In the genomic region with DNA sequence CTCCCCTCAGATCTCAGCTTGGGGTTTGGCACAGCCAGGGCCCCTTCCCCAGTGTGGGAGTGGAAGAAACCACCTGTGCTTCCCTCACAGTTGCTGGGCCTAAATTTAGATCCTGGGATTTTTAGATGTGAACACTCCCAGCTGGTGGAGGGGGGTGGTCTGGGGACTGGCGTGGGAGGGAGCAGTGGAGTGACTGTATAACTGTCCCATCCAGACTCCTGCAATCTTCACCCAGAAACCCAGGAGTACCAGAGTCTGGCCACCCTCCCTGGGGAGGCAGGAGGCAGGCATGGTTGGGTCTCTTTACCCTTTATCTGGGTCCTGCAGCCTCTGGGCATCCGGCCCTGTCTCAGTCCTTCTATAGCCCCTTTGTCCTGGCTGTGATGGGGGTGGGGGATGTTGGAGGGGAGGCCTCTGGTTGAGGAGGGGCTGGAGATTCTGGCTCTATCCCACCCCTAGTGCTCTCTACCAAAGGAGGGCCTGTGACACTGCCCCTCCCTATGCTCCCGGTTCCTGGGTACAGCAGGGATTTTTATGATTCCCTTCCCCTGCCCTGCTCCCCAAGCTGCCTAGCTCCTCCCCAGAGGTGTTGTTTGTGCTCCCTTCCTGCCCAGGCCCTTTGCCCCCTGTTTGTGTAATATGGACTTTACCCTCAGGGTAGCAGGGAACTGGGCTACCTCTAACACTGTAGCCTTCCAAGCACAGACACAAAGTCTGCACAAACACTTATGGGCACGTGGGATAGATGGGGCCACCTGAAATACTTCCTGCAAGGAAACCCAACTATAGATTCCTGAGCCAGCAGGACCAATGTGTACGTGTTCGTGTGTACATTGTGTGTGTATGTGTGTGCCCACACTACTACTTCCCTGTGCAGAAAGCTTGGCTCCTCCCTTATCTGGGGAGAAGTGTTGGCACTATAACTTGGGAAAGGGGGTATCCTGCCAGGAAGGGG, we compare ENCODE assay signal across 8 cellular contexts. TPM values are rescaled to one million over a fixed set of nuclear protein-coding genes. Genes with fewer than 3 reads are reported as not detected.
DNase-seq lines count a peak whose midpoint lies in the region; ATAC-seq lines count a peak whose summit lies in the region.
"Had no signal": no experiment of that assay in that cellular context is flagged by ENCODE, and none has a peak within 500 bp of the region (broad histone marks: within the 10 kb centered on the region; RNA-seq: fewer than 3 reads in every experiment).

No MANE protein-coding gene starts in this region.

- peaks cover 0 to 10% (median 1%) of the 10 kb centered on the region in 3 donors for H3K4me1 Mint-ChIP-seq in IgD-negative memory B cell

- peak overlapping the region; percentile 11 for H3K56ac ChIP-seq in mesendoderm (ENCODE audit: low read length)

- H3K36me3 Mint-ChIP-seq in IgD-negative memory B cell = no peaks in the 10 kb centered on the region

- H3K4ac ChIP-seq in mesendoderm (ENCODE audit: low read depth, low read length) = no peak overlapping the region

- peak overlapping the region in 3 of 4 donors; percentile 45 to 78 (median 63) for H3K4me3 Mint-ChIP-seq in IgD-negative memory B cell

- H3K36me3 ChIP-seq in mesendoderm (ENCODE audit: control insufficient read depth, insufficient read depth, low read length) = no peaks in the 10 kb centered on the region

- no peak overlapping the region for H3K23ac ChIP-seq in mesendoderm (ENCODE audit: low read length)

- H4K5ac ChIP-seq in mesendoderm (ENCODE audit: low read length) = no peak overlapping the region

- peak overlapping the region; percentile 6 for H2AK5ac ChIP-seq in mesendoderm (ENCODE audit: low read length)

- no peak for ATAC-seq in HG02642 (IDR thresholded peaks at IDR 0.05; ENCODE audit: poor library complexity, unreplicated experiment)
- no peak for ATAC-seq in HG03135 (IDR thresholded peaks at IDR 0.05; ENCODE audit: unreplicated experiment)

- DNase-seq in ecto neural progenitor cell (ENCODE audit: low spot score) (peak; percentile 61), mesendoderm (peak; percentile 38), substantia nigra (lab: John Stamatoyannopoulos, UW) (peak in 47 of 49 donors; percentile 19 to 82 (median 50)), DMS79 (lab: John Stamatoyannopoulos, UW) (no peak)
- DNase-seq: effector memory CD4-positive, alpha-beta T cell had no signal

- no peak overlapping the region for H3K27ac ChIP-seq in mesendoderm (ENCODE audit: low read depth, low read length)
- peak overlapping the region; percentile 99 for H3K27ac ChIP-seq in substantia nigra (ENCODE audit: low read depth, low read length, poor library complexity, severe bottlenecking)

- H3K27me3 Mint-ChIP-seq in IgD-negative memory B cell = peaks cover 18% of the 10 kb centered on the region

- H3K4me3 ChIP-seq in mesendoderm (ENCODE audit: low read length) = no peak overlapping the region

- no peak overlapping the region for H2BK5ac ChIP-seq in mesendoderm (ENCODE audit: low read length)

- no peak overlapping the region for H4K8ac ChIP-seq in mesendoderm (ENCODE audit: low read depth, low read length)

- no peaks in the 10 kb centered on the region for H3K9me3 Mint-ChIP-seq in IgD-negative memory B cell

- no peak overlapping the region for H3K18ac ChIP-seq in mesendoderm (ENCODE audit: low read length)

- H3K4me1 ChIP-seq in mesendoderm (ENCODE audit: control insufficient read depth, low read depth, low read length) = peaks cover 6% of the 10 kb centered on the region

- H3K9ac ChIP-seq in mesendoderm (ENCODE audit: low read length) = peak overlapping the region; percentile 75

- peaks cover 5% of the 10 kb centered on the region for H3K79me1 ChIP-seq in mesendoderm (ENCODE audit: low read length)

- H3K27ac Mint-ChIP-seq in IgD-negative memory B cell = no peak overlapping the region

- H3K27me3 ChIP-seq in mesendoderm (ENCODE audit: insufficient read depth, low read length, poor library complexity) = no peaks in the 10 kb centered on the region

- no peak overlapping the region for H2BK120ac ChIP-seq in mesendoderm (ENCODE audit: low read depth, low read length)

- H3K79me2 ChIP-seq in mesendoderm (ENCODE audit: control insufficient read depth, insufficient read depth, low read length) = peaks cover 15% of the 10 kb centered on the region

- WGBS in mesendoderm (ENCODE audit: extremely low coverage, insufficient coverage, low lambda C conversion rate) = no CpG with 5 or more reads among the region's 6 CpGs

- H2BK15ac ChIP-seq in mesendoderm (replicated peaks; ENCODE audit: low read depth) = no peak overlapping the region

- H3K4me2 ChIP-seq in mesendoderm (ENCODE audit: low read length) = peak overlapping the region; percentile 30

RNA-seq across cellular contexts. Expression of gene ERBB3, which starts 1.7 kb away (rescaled TPM):
- 0.83 TPM for polyA plus RNA-seq in IgD-negative memory B cell
- polyA plus RNA-seq in mesendoderm (2013, experiment 1 of 2) = 29.3 TPM
- polyA plus RNA-seq in mesendoderm (2013, experiment 2 of 2) = 30.6 TPM

RNA-seq across cellular contexts. Expression of gene PA2G4, which starts 22.7 kb away (rescaled TPM):
- 112 TPM for polyA plus RNA-seq in IgD-negative memory B cell
- polyA plus RNA-seq in mesendoderm (2013, experiment 1 of 2) = 327 TPM
- polyA plus RNA-seq in mesendoderm (2013, experiment 2 of 2) = 330 TPM

RNA-seq across cellular contexts. Expression of gene RPL41, which starts 34.8 kb away (rescaled TPM):
- 8,874 TPM for polyA plus RNA-seq in IgD-negative memory B cell
- polyA plus RNA-seq in mesendoderm (2013, experiment 1 of 2) = 13,921 TPM
- 13,663 TPM for polyA plus RNA-seq in mesendoderm (2013, experiment 2 of 2)

RNA-seq across cellular contexts. Expression of gene ZC3H10, which starts 36.4 kb away (rescaled TPM):
- 2.9 TPM for polyA plus RNA-seq in IgD-negative memory B cell
- 2.1 TPM for polyA plus RNA-seq in mesendoderm (2013, experiment 1 of 2)
- polyA plus RNA-seq in mesendoderm (2013, experiment 2 of 2) = 2.1 TPM

RNA-seq across cellular contexts. Expression of gene RPS26, which starts 40.0 kb away (rescaled TPM):
- 1,297 TPM for polyA plus RNA-seq in IgD-negative memory B cell
- polyA plus RNA-seq in mesendoderm (2013, experiment 1 of 2) = 1,979 TPM
- polyA plus RNA-seq in mesendoderm (2013, experiment 2 of 2) = 1,984 TPM
